29 cellular contexts compared by ENCODE assay signal in genomic region chr19:1009976-1010538, GRCh38. TPM values are rescaled to one million over a fixed set of nuclear protein-coding genes. Genes with fewer than 3 reads are reported as not detected.
DNase-seq lines count a peak whose midpoint lies in the region; ATAC-seq and TF ChIP-seq lines count a peak whose summit lies in the region.
"Had no signal": no experiment of that assay in that cellular context is flagged by ENCODE, and none has a peak within 500 bp of the region (broad histone marks: within the 10 kb centered on the region; RNA-seq: fewer than 3 reads in every experiment).

No MANE protein-coding gene starts in this region.

- no peak for TF ChIP-seq EP300 in ovary (IDR thresholded peaks at IDR 0.05)

- TF ChIP-seq CTCF in esophagus squamous epithelium (IDR thresholded peaks at IDR 0.05) (no peak), ovary (IDR thresholded peaks at IDR 0.05) (no peak), vagina (IDR thresholded peaks at IDR 0.05) (no peak), GM20000 (IDR thresholded peaks at IDR 0.05; ENCODE audit: extremely low read depth, missing control alignments) (no peak)

- intact Hi-C loops in Right ventricle myocardium superior (cut with DNase I), result no loop called here
- intact Hi-C loops in Right ventricle myocardium inferior (cut with DNase I), result no loop called here
- intact Hi-C loops in esophagus squamous epithelium (cut with DNase I), result no loop called here
- intact Hi-C loops in ovary (cut with DNase I), result loop anchor here in 2 of 4 donors (10.0 kb wide), 1 partner anchor 175 kb away; no protein-coding TSS in a partner anchor
- intact Hi-C loops in vagina (cut with DNase I), result no loop called here

- ATAC-seq in Right ventricle myocardium superior (ENCODE audit: poor library complexity) (peak; percentile 6), Right ventricle myocardium inferior (no peak)
- ATAC-seq: activated CD8-positive, alpha-beta T cell treated with anti-CD3 and anti-CD28 coated beads, Interleukin-2, amount 10 ng/mL, durations not matched to agents 7 days and 5 days; body of pancreas; effector memory CD8-positive, alpha-beta T cell; stimulated activated naive B cell treated with anti-CD40 and anti-IgM and Interleukin-4, amounts not matched to agents 10 μg/mL and 1 μg/mL and 100 μg/mL, for 72 hours had no signal

- no CpG with 5 or more reads among the region's 31 CpGs for WGBS in esophagus squamous epithelium, 2 donors
- 61 to 66% (median 64%) methylated on average over 23 to 31 of the region's 31 CpGs for WGBS in ovary, 3 donors

- TF ChIP-seq POLR2A in esophagus squamous epithelium (IDR thresholded peaks at IDR 0.05) (no peak), ovary (IDR thresholded peaks at IDR 0.05) (no peak), vagina (IDR thresholded peaks at IDR 0.05) (no peak)

- H3K4me1 ChIP-seq in esophagus squamous epithelium, result peaks cover 5 to 33% (median 5%) of the 10 kb centered on the region in 3 donors
- peaks cover 2% of the 10 kb centered on the region for H3K4me1 ChIP-seq in ovary (ENCODE audit: insufficient read depth)
- peaks cover 22% of the 10 kb centered on the region for H3K4me1 ChIP-seq in vagina
- H3K4me1 ChIP-seq: adrenal gland, SJCRH30 had no signal

- H3K27ac ChIP-seq in esophagus squamous epithelium (peak overlapping the region in 3 of 4 donors; percentile 49 to 75 (median 65)), ovary (peak overlapping the region; percentile 15 to 71), vagina (peak overlapping the region; percentile 77)
- H3K27ac ChIP-seq: 22Rv1, adrenal gland, body of pancreas, C4-2B, SJCRH30, WERI-Rb-1 had no signal

- no peak overlapping the region for H3K4me3 ChIP-seq in esophagus squamous epithelium
- H3K4me3 ChIP-seq in ovary, result no peak overlapping the region
- H3K4me3 ChIP-seq in vagina, result peak overlapping the region; percentile 24 to 43
- H3K4me3 ChIP-seq: adrenal gland, body of pancreas, SJCRH30 had no signal

- H3K36me3 ChIP-seq in esophagus squamous epithelium, result peaks cover 44 to 70% (median 45%) of the 10 kb centered on the region in 3 donors
- no peaks in the 10 kb centered on the region for H3K36me3 ChIP-seq in ovary
- H3K36me3 ChIP-seq in vagina, result peaks cover 0 to 31% of the 10 kb centered on the region in 2 donors

- H3K27me3 ChIP-seq in esophagus squamous epithelium (peaks cover 0 to under 1% (median 0%) of the 10 kb centered on the region in 4 donors), ovary (no peaks in the 10 kb centered on the region), vagina (no peaks in the 10 kb centered on the region)
- H3K27me3 ChIP-seq: adrenal gland, body of pancreas, SJCRH30 had no signal

- no peak for DNase-seq in Right ventricle myocardium superior
- DNase-seq in Right ventricle myocardium inferior (ENCODE audit: missing footprints), result no peak
- no peak for DNase-seq in esophagus squamous epithelium (lab: John Stamatoyannopoulos, UW)
- DNase-seq in ovary, result peak in 2 of 5 donors; percentile 48 to 53
- DNase-seq in vagina (ENCODE audit: extremely low spot score in 2 of 2), result no peak
- DNase-seq in medulla oblongata (ENCODE audit: extremely low spot score), result no peak
- no peak for DNase-seq in GM20000 (ENCODE audit: low spot score)
- no peak for DNase-seq in DMS114 treated with DMSO at 0.1 percent for 48 hours (lab: John Stamatoyannopoulos, UW; ENCODE audit: unreplicated experiment)
- DNase-seq: activated CD4-positive, alpha-beta T cell treated with anti-CD3 and anti-CD28 coated beads for 4 hours; activated CD8-positive, alpha-beta T cell treated with anti-CD3 and anti-CD28 coated beads, Interleukin-2, amount 10 ng/mL, durations not matched to agents 7 days and 5 days; activated naive CD4-positive, alpha-beta T cell treated with anti-CD3 and anti-CD28 coated beads, Interleukin-2, amount 10 ng/mL, durations not matched to agents 7 days and 5 days; adrenal gland; body of pancreas; DMS79; effector memory CD8-positive, alpha-beta T cell; islet precursor cell; Kasumi-1; NCI-H1436 treated with DMSO at 0.1 percent for 48 hours; NCI-H69; SJCRH30; stimulated activated naive B cell treated with anti-CD40 and anti-IgM and Interleukin-4, amounts not matched to agents 10 μg/mL and 1 μg/mL and 100 μg/mL, for 72 hours; WERI-Rb-1 had no signal

- H3K9me3 ChIP-seq in esophagus squamous epithelium (no peaks in the 10 kb centered on the region), ovary (no peaks in the 10 kb centered on the region), vagina (no peaks in the 10 kb centered on the region)
- H3K9me3 ChIP-seq: adrenal gland, body of pancreas, SJCRH30 had no signal

RNA-seq across cellular contexts. Expression of gene GRIN3B, which starts 9.8 kb away (rescaled TPM):
- not detected for total RNA-seq in Right ventricle myocardium superior
- 0.35 TPM for total RNA-seq in Right ventricle myocardium inferior
- not detected for total RNA-seq in esophagus squamous epithelium
- 1 to 10 TPM in 1 of 7 donors, under 1 TPM in 4, not detected in 2; 0.22 to 7.4 (median 0.32) TPM for total RNA-seq in ovary
- under 1 TPM in 1 of 2 donors, not detected in 1; 0.07 TPM for polyA plus RNA-seq in ovary
- not detected for total RNA-seq in vagina
- total RNA-seq: activated CD8-positive, alpha-beta T cell treated with anti-CD3 and anti-CD28 coated beads, Interleukin-2, amount 10 ng/mL, durations not matched to agents 7 days and 5 days; osteoblast; SJCRH30; skeletal muscle tissue had no signal
- polyA plus RNA-seq: liver had no signal

RNA-seq across cellular contexts. Expression of gene TMEM259, which starts 10.9 kb away (rescaled TPM):
- total RNA-seq in Right ventricle myocardium superior, result 109 TPM
- total RNA-seq in Right ventricle myocardium inferior, result 106 TPM
- total RNA-seq in esophagus squamous epithelium, result 100 to 1,000 TPM; 101 to 182 (median 146) TPM
- 100 to 1,000 TPM; 105 to 196 (median 127) TPM for total RNA-seq in ovary
- polyA plus RNA-seq in ovary, result 100 to 1,000 TPM in 1 of 2 donors, 10 to 100 TPM in 1; 26.0 to 162 TPM
- total RNA-seq in vagina, result 130 TPM

RNA-seq across cellular contexts. Expression of gene RNU6-2, which starts 11.3 kb away (rescaled TPM):
- total RNA-seq in Right ventricle myocardium superior (not detected), Right ventricle myocardium inferior (not detected), esophagus squamous epithelium (not detected), ovary (not detected), vagina (not detected)
- not detected for polyA plus RNA-seq in ovary
- total RNA-seq: activated CD8-positive, alpha-beta T cell treated with anti-CD3 and anti-CD28 coated beads, Interleukin-2, amount 10 ng/mL, durations not matched to agents 7 days and 5 days; adrenal gland; body of pancreas; epithelial cell of proximal tubule; H1; liver; osteoblast; SJCRH30; skeletal muscle tissue had no signal
- polyA plus RNA-seq: adrenal gland, H1, liver had no signal

RNA-seq across cellular contexts. Expression of gene CNN2, which starts 16.4 kb away (rescaled TPM):
- total RNA-seq in Right ventricle myocardium superior (69.8 TPM), Right ventricle myocardium inferior (69.3 TPM), esophagus squamous epithelium (100 to 1,000 TPM in 2 of 4 donors, 10 to 100 TPM in 2; 79.0 to 125 (median 105) TPM), ovary (100 to 1,000 TPM in 6 of 7 donors, 10 to 100 TPM in 1; 60.6 to 438 (median 210) TPM), vagina (76.1 TPM)
- polyA plus RNA-seq in ovary, result 100 to 1,000 TPM in 1 of 2 donors, 10 to 100 TPM in 1; 90.6 to 159 TPM

RNA-seq across cellular contexts. Expression of gene WDR18, which starts 25.9 kb away (rescaled TPM):
- total RNA-seq in Right ventricle myocardium superior, result 18.6 TPM
- 20.7 TPM for total RNA-seq in Right ventricle myocardium inferior
- 10 to 100 TPM; 28.2 to 70.1 (median 53.0) TPM for total RNA-seq in esophagus squamous epithelium
- 10 to 100 TPM; 19.4 to 45.6 (median 31.2) TPM for total RNA-seq in ovary
- 10 to 100 TPM in 1 of 2 donors, 1 to 10 TPM in 1; 3.5 to 24.3 TPM for polyA plus RNA-seq in ovary
- total RNA-seq in vagina, result 66.8 TPM

Comparison
In these comparisons a context has a peak if more than half of its experiments do, and no peak if none do; other contexts are left out.
1. H3K4me3 ChIP-seq: peak in vagina (2 of 2); none in esophagus squamous epithelium (0 of 4) and ovary (single experiment).
2. Peak in every context shown above with its lines, with median percentiles within 50 percentile points of each other: H3K27ac ChIP-seq.